ENCODE assay signal across 8 cellular contexts in genomic region chr19:49469828-49470614, GRCh38.
DNase-seq lines count a peak whose midpoint lies in the region; ATAC-seq lines count a peak whose summit lies in the region.

No MANE protein-coding gene starts in this region.

- DNase-seq in activated CD4-positive, CD25-positive, alpha-beta regulatory T cell (lab: John Stamatoyannopoulos, UW) = peak; percentile 37 to 50 (median 46)
- peak; percentile 31 for DNase-seq in effector CD8-positive, alpha-beta T cell (lab: John Stamatoyannopoulos, UW)
- DNase-seq in stimulated activated CD8-positive, alpha-beta memory T cell treated with anti-CD3 and anti-CD28 coated beads, Interleukin-7, amount 100 ng/mL, for 4 hours (ENCODE audit: low read depth in 2 of 2) = peak; percentile 60 to 82
- no peak for DNase-seq in NCI-H2196 treated with DMSO at 0.1 percent for 48 hours (lab: John Stamatoyannopoulos, UW; ENCODE audit: unreplicated experiment)
- no peak for DNase-seq in NCI-H146 (lab: John Stamatoyannopoulos, UW)
- DNase-seq in NCI-H1694 (lab: John Stamatoyannopoulos, UW) = no peak

- ATAC-seq in GM18502 (IDR thresholded peaks at IDR 0.05; ENCODE audit: poor library complexity, unreplicated experiment) (peak; percentile 52), HG02798 (IDR thresholded peaks at IDR 0.05; ENCODE audit: poor library complexity, unreplicated experiment) (peak; percentile 60)

Comparison
In these comparisons a context has a peak if more than half of its experiments do, and no peak if none do; other contexts are left out.
1. DNase-seq: peak in activated CD4-positive, CD25-positive, alpha-beta regulatory T cell (4 of 4), effector CD8-positive, alpha-beta T cell (single experiment) and stimulated activated CD8-positive, alpha-beta memory T cell treated with anti-CD3 and anti-CD28 coated beads, Interleukin-7, amount 100 ng/mL, for 4 hours (2 of 2); none in NCI-H2196 treated with DMSO at 0.1 percent for 48 hours (single experiment), NCI-H146 (single experiment) and NCI-H1694 (single experiment).